In genomic region chr5:44909009-44909408, GRCh38 we compare ENCODE assay signal across 30 cellular contexts.
"Had no signal": no experiment of that assay in that cellular context is flagged by ENCODE, and none has a peak within 500 bp of the region (broad histone marks: within the 10 kb centered on the region; RNA-seq: fewer than 3 reads in every experiment).

No MANE protein-coding gene starts in this region.

- H3K27ac ChIP-seq: left lung, lower lobe of right lung, pancreas, psoas muscle, right atrium auricular region, right lobe of liver, tibial nerve, uterus had no signal

- DNase-seq: hypothalamus; immature natural killer cell; kidney; left colon; lower lobe of right lung; mammary epithelial cell; mesendoderm; naive B cell; nucleus accumbens; pancreas; psoas muscle; right lobe of liver; stimulated activated CD4-positive, alpha-beta T cell treated with anti-CD3 and anti-CD28 coated beads, Interleukin-1b, Interleukin-23, amount 100 ng/mL, for 48 hours; stimulated activated CD4-positive, alpha-beta T cell treated with anti-CD3 and anti-CD28 coated beads, Interleukin-2, amount 100 ng/mL, for 48 hours; stimulated activated CD4-positive, alpha-beta T cell treated with anti-CD3 and anti-CD28 coated beads, Interleukin-4, amount 100 ng/mL, for 4 hours; stimulated activated CD8-positive, alpha-beta memory T cell treated with anti-CD3 and anti-CD28 coated beads, Interleukin-4, amount 100 ng/mL, for 48 hours; stimulated activated naive CD4-positive, alpha-beta T cell treated with Interleukin-2 at 50 U/mL for 16 hours; stimulated activated naive CD8-positive, alpha-beta T cell treated with anti-CD3 and anti-CD28 coated beads, Interleukin-15, amount 100 ng/mL, for 72 hours; substantia nigra; uterus had no signal

- H3K4me1 Mint-ChIP-seq: immature natural killer cell; mesothelial cell of epicardium; naive B cell; neural crest cell; stimulated activated memory B cell treated with anti-CD40 and anti-IgM and Interleukin-4, amounts not matched to agents 10 μg/mL and 1 μg/mL and 100 μg/mL, for 72 hours; stimulated activated naive CD8-positive, alpha-beta T cell treated with anti-CD3 and anti-CD28 coated beads, Interleukin-15, amount 100 ng/mL, for 72 hours had no signal

- H3K4me1 ChIP-seq: left lung, lower lobe of right lung, pancreas, psoas muscle, right atrium auricular region, right lobe of liver, tibial nerve, uterus had no signal

- H3K27me3 ChIP-seq: left lung, pancreas, right atrium auricular region, right lobe of liver, tibial nerve, uterus had no signal

- H3K4me3 ChIP-seq: left lung, lower lobe of right lung, pancreas, psoas muscle, right atrium auricular region, right lobe of liver, smooth muscle cell, tibial nerve, uterus had no signal

- H3K4me3 Mint-ChIP-seq: immature natural killer cell; mesothelial cell of epicardium; naive B cell; natural killer cell treated with Interleukin-12 subunit alpha and Interleukin-12 subunit beta and Interleukin-15 and Interleukin-18, amount 100 ng/mL, for 72 hours; neural crest cell; stimulated activated memory B cell treated with anti-CD40 and anti-IgM and Interleukin-4, amounts not matched to agents 10 μg/mL and 1 μg/mL and 100 μg/mL, for 72 hours; stimulated activated naive CD8-positive, alpha-beta T cell treated with anti-CD3 and anti-CD28 coated beads, Interleukin-15, amount 100 ng/mL, for 72 hours; type B pancreatic cell had no signal

- H3K4me2 ChIP-seq: smooth muscle cell had no signal

- H3K36me3 ChIP-seq: left lung, lower lobe of right lung, pancreas, right atrium auricular region, right lobe of liver, tibial nerve, uterus had no signal

- H3K9me3 ChIP-seq: left lung, lower lobe of right lung, pancreas, psoas muscle, right atrium auricular region, right lobe of liver, tibial nerve, uterus had no signal

- H3K9me3 Mint-ChIP-seq: mesothelial cell of epicardium; neural crest cell; stimulated activated memory B cell treated with anti-CD40 and anti-IgM and Interleukin-4, amounts not matched to agents 10 μg/mL and 1 μg/mL and 100 μg/mL, for 72 hours; stimulated activated naive CD8-positive, alpha-beta T cell treated with anti-CD3 and anti-CD28 coated beads, Interleukin-15, amount 100 ng/mL, for 72 hours; type B pancreatic cell had no signal

- H3K36me3 Mint-ChIP-seq: mesothelial cell of epicardium; naive B cell; natural killer cell treated with Interleukin-12 subunit alpha and Interleukin-12 subunit beta and Interleukin-15 and Interleukin-18, amount 100 ng/mL, for 72 hours; stimulated activated memory B cell treated with anti-CD40 and anti-IgM and Interleukin-4, amounts not matched to agents 10 μg/mL and 1 μg/mL and 100 μg/mL, for 72 hours; type B pancreatic cell had no signal

- H3K27ac Mint-ChIP-seq: immature natural killer cell; mesothelial cell of epicardium; naive B cell; natural killer cell treated with Interleukin-12 subunit alpha and Interleukin-12 subunit beta and Interleukin-15 and Interleukin-18, amount 100 ng/mL, for 72 hours; stimulated activated memory B cell treated with anti-CD40 and anti-IgM and Interleukin-4, amounts not matched to agents 10 μg/mL and 1 μg/mL and 100 μg/mL, for 72 hours; stimulated activated naive CD8-positive, alpha-beta T cell treated with anti-CD3 and anti-CD28 coated beads, Interleukin-15, amount 100 ng/mL, for 72 hours; type B pancreatic cell had no signal

- ATAC-seq: left colon; left lung; lower lobe of right lung; natural killer cell treated with Interleukin-12 subunit alpha and Interleukin-12 subunit beta and Interleukin-15 and Interleukin-18, amount 100 ng/mL, for 72 hours; pancreas; psoas muscle; right lobe of liver; stimulated activated memory B cell treated with anti-CD40 and anti-IgM and Interleukin-4, amounts not matched to agents 10 μg/mL and 1 μg/mL and 100 μg/mL, for 72 hours; stimulated activated naive CD8-positive, alpha-beta T cell treated with anti-CD3 and anti-CD28 coated beads, Interleukin-15, amount 100 ng/mL, for 72 hours had no signal

- FAIRE-seq: islet of Langerhans, pancreas had no signal

- H3K27me3 Mint-ChIP-seq: naive B cell; natural killer cell treated with Interleukin-12 subunit alpha and Interleukin-12 subunit beta and Interleukin-15 and Interleukin-18, amount 100 ng/mL, for 72 hours; stimulated activated memory B cell treated with anti-CD40 and anti-IgM and Interleukin-4, amounts not matched to agents 10 μg/mL and 1 μg/mL and 100 μg/mL, for 72 hours; stimulated activated naive CD8-positive, alpha-beta T cell treated with anti-CD3 and anti-CD28 coated beads, Interleukin-15, amount 100 ng/mL, for 72 hours; type B pancreatic cell had no signal
